ENCODE assay signal across 20 cellular contexts in genomic region chr16:89139907-89140361, GRCh38. TPM values are rescaled to one million over a fixed set of nuclear protein-coding genes. Genes with fewer than 3 reads are reported as not detected.
DNase-seq lines count a peak whose midpoint lies in the region; ATAC-seq and TF ChIP-seq lines count a peak whose summit lies in the region.
"Had no signal": no experiment of that assay in that cellular context is flagged by ENCODE, and none has a peak within 500 bp of the region (broad histone marks: within the 10 kb centered on the region; RNA-seq: fewer than 3 reads in every experiment).

No MANE protein-coding gene starts in this region.

- no peak overlapping the region for H3K27ac ChIP-seq in right atrium auricular region
- H3K27ac ChIP-seq in RWPE2 (ENCODE audit: poor library complexity, severe bottlenecking): no peak overlapping the region
- H3K27ac ChIP-seq in aorta (ENCODE audit: low read depth in 1 of 2, low read length in 2 of 2): no peak overlapping the region
- H3K27ac ChIP-seq: C4-2B had no signal

- H3K9me3 ChIP-seq in right atrium auricular region (no peaks in the 10 kb centered on the region), RWPE2 (ENCODE audit: severe bottlenecking) (no peaks in the 10 kb centered on the region), aorta (ENCODE audit: control insufficient read depth, low read length) (no peaks in the 10 kb centered on the region)
- H3K9me3 ChIP-seq: SK-N-SH had no signal

- DNase-seq in Right ventricle myocardium inferior (ENCODE audit: missing footprints) (peak; percentile 33), right atrium auricular region (ENCODE audit: low spot score) (no peak), RWPE2 (ENCODE audit: low spot score) (peak; percentile 64), myocyte (ENCODE audit: low read depth) (peak; percentile 32), aorta (peak; percentile 29 to 67), foreskin fibroblast (no peak)
- no peak for DNase-seq in activated CD4-positive, CD25-positive, alpha-beta regulatory T cell treated with anti-CD3 and anti-CD28 coated beads, Interleukin-2, amount 50 U/mL, for 72 hours
- DNase-seq: DMS79, KG1, NCI-H1092, NCI-H1436, NCI-H2029, NCI-H2171, NCI-H345, NCI-H524, PC-3, SIG-M5, SK-N-SH had no signal

- WGBS in aorta, 2 donors: 95 to 96% methylated on average over 12 of the region's 12 CpGs

- H3K36me3 ChIP-seq in right atrium auricular region: no peaks in the 10 kb centered on the region
- no peaks in the 10 kb centered on the region for H3K36me3 ChIP-seq in RWPE2 (ENCODE audit: low read depth)
- H3K36me3 ChIP-seq in aorta (ENCODE audit: control insufficient read depth in 1 of 2, insufficient read depth in 2 of 2, low read length in 1 of 2): no peaks in the 10 kb centered on the region

- H3K4me3 ChIP-seq in right atrium auricular region: no peak overlapping the region
- no peak overlapping the region for H3K4me3 ChIP-seq in RWPE2 (ENCODE audit: severe bottlenecking)
- H3K4me3 ChIP-seq in aorta (ENCODE audit: low read length in 2 of 2): no peak overlapping the region
- H3K4me3 ChIP-seq in foreskin fibroblast (ENCODE audit: low read depth in 1 of 2, low read length in 2 of 2): no peak overlapping the region

- no peak for ATAC-seq in Right ventricle myocardium inferior
- no peak for ATAC-seq in RWPE2 (ENCODE audit: low read depth)
- ATAC-seq in aorta (ENCODE audit: low FRiP score): no peak
- ATAC-seq: PC-3 had no signal

- TF ChIP-seq CTCF in right atrium auricular region (IDR thresholded peaks at IDR 0.05): no peak
- no peak for TF ChIP-seq CTCF in RWPE2 (IDR thresholded peaks at IDR 0.05; ENCODE audit: poor library complexity, severe bottlenecking)
- no peak for TF ChIP-seq CTCF in foreskin fibroblast (IDR thresholded peaks at IDR 0.05; ENCODE audit: low read depth, low read length)

- intact Hi-C loops in Right ventricle myocardium inferior (cut with DNase I) (no loop called here), aorta (cut with DNase I) (no loop called here)

- H3K4me1 ChIP-seq in right atrium auricular region (no peaks in the 10 kb centered on the region), RWPE2 (ENCODE audit: insufficient read depth, poor library complexity, severe bottlenecking) (no peaks in the 10 kb centered on the region), aorta (ENCODE audit: control insufficient read depth in 1 of 2, insufficient read depth in 2 of 2, low read length in 2 of 2) (no peaks in the 10 kb centered on the region)

- H3K27me3 ChIP-seq in right atrium auricular region (no peaks in the 10 kb centered on the region), RWPE2 (ENCODE audit: insufficient read depth, poor library complexity, severe bottlenecking) (no peaks in the 10 kb centered on the region), aorta (ENCODE audit: control insufficient read depth in 1 of 2, insufficient read depth in 2 of 2, low read length in 1 of 2) (no peaks in the 10 kb centered on the region)

RNA-seq across cellular contexts. Expression of gene CDH15, which starts 31.6 kb away (rescaled TPM):
- total RNA-seq in Right ventricle myocardium inferior (not detected), right atrium auricular region (not detected), myocyte (251 and 418 TPM in 2 replicates), aorta (under 1 TPM in 1 of 2 donors, not detected in 1; 0.21 TPM)
- polyA plus RNA-seq in myocyte (2012): 149 TPM
- under 1 TPM in 1 of 2 donors, not detected in 1; 0.08 TPM for polyA plus RNA-seq in aorta
- total RNA-seq: HT1080 had no signal

RNA-seq across cellular contexts. Expression of gene ACSF3, which starts 46.3 kb away (rescaled TPM):
- 17.0 TPM for total RNA-seq in Right ventricle myocardium inferior
- total RNA-seq in right atrium auricular region: 10 to 100 TPM; 13.4 to 15.9 TPM
- 17.3 and 19.7 TPM in 2 replicates for total RNA-seq in myocyte
- 11.3 TPM for polyA plus RNA-seq in myocyte (2012)
- total RNA-seq in aorta: 10 to 100 TPM; 19.3 to 33.2 TPM
- 10 to 100 TPM; 20.0 to 48.4 TPM for polyA plus RNA-seq in aorta

Comparison
In these comparisons a context has a peak if more than half of its experiments do, and no peak if none do; other contexts are left out.
1. DNase-seq: peak in Right ventricle myocardium inferior (single experiment), RWPE2 (single experiment), myocyte (single experiment) and aorta (2 of 2); none in right atrium auricular region (single experiment), activated CD4-positive, CD25-positive, alpha-beta regulatory T cell treated with anti-CD3 and anti-CD28 coated beads, Interleukin-2, amount 50 U/mL, for 72 hours (single experiment) and foreskin fibroblast (0 of 2).
2. RNA of gene CDH15, which starts 31.6 kb away (total RNA-seq): 251 to 418 TPM in myocyte; 0.21 TPM in aorta, not detected in Right ventricle myocardium inferior (single experiment) and not detected in right atrium auricular region; every median in the first group is over 100 times any median in the second.